21 cellular contexts compared by ENCODE assay signal in genomic region chr7:158130023-158130409, GRCh38.
DNase-seq lines count a peak whose midpoint lies in the region; ATAC-seq and TF ChIP-seq lines count a peak whose summit lies in the region.
"Had no signal": no experiment of that assay in that cellular context is flagged by ENCODE, and none has a peak within 500 bp of the region (broad histone marks: within the 10 kb centered on the region; RNA-seq: fewer than 3 reads in every experiment).

No MANE protein-coding gene starts in this region.

- no peak overlapping the region for H3K4me3 Mint-ChIP-seq in endodermal cell
- no peak overlapping the region for H3K4me3 Mint-ChIP-seq in GM23338
- H3K4me3 Mint-ChIP-seq: CD14-positive monocyte; CD4-positive, alpha-beta T cell; CD8-positive, alpha-beta memory T cell; H9 had no signal

- peaks cover 16% of the 10 kb centered on the region for H3F3A ChIP-seq in GM23338 (replicated peaks; ENCODE audit: low read depth)

- H3K27me3 ChIP-seq in endodermal cell (ENCODE audit: control insufficient read depth, insufficient read depth, low read length, poor library complexity, severe bottlenecking) = no peaks in the 10 kb centered on the region
- no peaks in the 10 kb centered on the region for H3K27me3 ChIP-seq in right cardiac atrium (ENCODE audit: control insufficient read depth, insufficient read depth)
- no peaks in the 10 kb centered on the region for H3K27me3 ChIP-seq in GM23338 (ENCODE audit: insufficient read depth)
- H3K27me3 ChIP-seq: BE2C; BLaER1 treated with 17β-estradiol and CSF1 and Interleukin-3, amounts not matched to agents 10 nM and 100 nM had no signal

- peaks cover 83% of the 10 kb centered on the region for H3K9me3 ChIP-seq in endodermal cell (ENCODE audit: control insufficient read depth, low read length)
- H3K9me3 ChIP-seq in right cardiac atrium (ENCODE audit: control insufficient read depth, low read length) = no peaks in the 10 kb centered on the region
- H3K9me3 ChIP-seq: BE2C had no signal

- no peaks in the 10 kb centered on the region for H3K36me3 Mint-ChIP-seq in endodermal cell (ENCODE audit: low read depth)
- peaks cover 18% of the 10 kb centered on the region for H3K36me3 Mint-ChIP-seq in GM23338 (ENCODE audit: low read depth)
- H3K36me3 Mint-ChIP-seq: CD14-positive monocyte; CD8-positive, alpha-beta memory T cell had no signal

- ATAC-seq in right cardiac atrium (no peak), GM23338 (no peak)
- ATAC-seq: GM12878, HCT116 had no signal

- intact Hi-C loops in right cardiac atrium (cut with DNase I) = no loop called here

- no peaks in the 10 kb centered on the region for H3K79me2 ChIP-seq in GM23338 (replicated peaks; ENCODE audit: insufficient read depth)

- no peak overlapping the region for H3K9ac ChIP-seq in endodermal cell (ENCODE audit: extremely low read depth, low read length, poor library complexity, severe bottlenecking)
- H3K9ac ChIP-seq: BLaER1 treated with 17β-estradiol and CSF1 and Interleukin-3, amounts not matched to agents 10 nM and 100 nM; GM23248 had no signal

- H3K27me3 Mint-ChIP-seq in endodermal cell (ENCODE audit: insufficient read depth) (no peaks in the 10 kb centered on the region), GM23338 (ENCODE audit: insufficient read depth, low read depth, poor library complexity) (peaks cover 2% of the 10 kb centered on the region)
- H3K27me3 Mint-ChIP-seq: CD4-positive, alpha-beta T cell; CD8-positive, alpha-beta memory T cell had no signal

- H3K4me1 Mint-ChIP-seq in endodermal cell (no peaks in the 10 kb centered on the region), GM23338 (no peaks in the 10 kb centered on the region)
- H3K4me1 Mint-ChIP-seq: CD14-positive monocyte; CD8-positive, alpha-beta memory T cell; H9 had no signal

- no peak overlapping the region for H3K4me2 ChIP-seq in GM23338
- H3K4me2 ChIP-seq: BLaER1 treated with 17β-estradiol and CSF1 and Interleukin-3, amounts not matched to agents 10 nM and 100 nM had no signal

- TF ChIP-seq CTCF in endodermal cell (conservative IDR thresholded peaks at IDR 0.05) (no peak), GM23338 (conservative IDR thresholded peaks at IDR 0.05; ENCODE audit: low read depth in 2 of 2) (no peak)

- H3K27ac Mint-ChIP-seq in endodermal cell (no peak overlapping the region), GM23338 (no peak overlapping the region)
- H3K27ac Mint-ChIP-seq: CD14-positive monocyte; CD4-positive, alpha-beta T cell; CD8-positive, alpha-beta memory T cell; H9 had no signal

- DNase-seq in Ammon's horn (ENCODE audit: low spot score) (peak; percentile 11), endodermal cell (no peak), mesenteric fat pad (ENCODE audit: low spot score) (peak; percentile 45), superior temporal gyrus (ENCODE audit: extremely low spot score) (peak; percentile 19), right cardiac atrium (no peak), NCI-H2081 (lab: John Stamatoyannopoulos, UW) (no peak), GM23338 (ENCODE audit: low spot score) (no peak)
- DNase-seq: BE2C; CD4-positive, alpha-beta T cell; DMS 273 treated with DMSO at 0.1 percent for 48 hours; DMS79; EL; GDM1; GM23248; H9 had no signal

- H3K9me3 Mint-ChIP-seq in endodermal cell = peaks cover 9% of the 10 kb centered on the region
- peaks cover 27% of the 10 kb centered on the region for H3K9me3 Mint-ChIP-seq in GM23338
- H3K9me3 Mint-ChIP-seq: CD4-positive, alpha-beta T cell had no signal

- H4K20me1 ChIP-seq in GM23338 (replicated peaks; ENCODE audit: insufficient read depth) = no peaks in the 10 kb centered on the region
- H4K20me1 ChIP-seq: BLaER1 treated with 17β-estradiol and CSF1 and Interleukin-3, amounts not matched to agents 10 nM and 100 nM had no signal

- H3K4me3 ChIP-seq in endodermal cell (ENCODE audit: low read length) (peak overlapping the region; percentile 71), right cardiac atrium (ENCODE audit: low read length) (no peak overlapping the region), GM23338 (no peak overlapping the region)
- H3K4me3 ChIP-seq: BLaER1 treated with 17β-estradiol and CSF1 and Interleukin-3, amounts not matched to agents 10 nM and 100 nM; GM12878; GM23248 had no signal

- H2AFZ ChIP-seq in GM23338 = no peak overlapping the region
- H2AFZ ChIP-seq: GM23248 had no signal

- H3K27ac ChIP-seq in endodermal cell (ENCODE audit: low read depth, low read length) (no peak overlapping the region), right cardiac atrium (ENCODE audit: low read length) (no peak overlapping the region), GM23338 (ENCODE audit: low read depth) (no peak overlapping the region)
- H3K27ac ChIP-seq: 22Rv1; BLaER1 treated with 17β-estradiol and CSF1 and Interleukin-3, amounts not matched to agents 10 nM and 100 nM; GM23248 had no signal

- H3K9me2 ChIP-seq in GM23338 (ENCODE audit: insufficient read depth) = no peaks in the 10 kb centered on the region

- H3K4me1 ChIP-seq in endodermal cell (ENCODE audit: control insufficient read depth, insufficient read depth, low read length) (no peaks in the 10 kb centered on the region), right cardiac atrium (ENCODE audit: control insufficient read depth, insufficient read depth, low read length) (no peaks in the 10 kb centered on the region), GM23338 (ENCODE audit: insufficient read depth) (no peaks in the 10 kb centered on the region)
- H3K4me1 ChIP-seq: BE2C had no signal

- H3K36me3 ChIP-seq in endodermal cell (ENCODE audit: control insufficient read depth, insufficient read depth, low read length) (no peaks in the 10 kb centered on the region), GM23338 (ENCODE audit: insufficient read depth) (peaks cover 4% of the 10 kb centered on the region; the same call in 1 of the 2 replicates)
- H3K36me3 ChIP-seq: BE2C; BLaER1 treated with 17β-estradiol and CSF1 and Interleukin-3, amounts not matched to agents 10 nM and 100 nM had no signal

- WGBS in endodermal cell (ENCODE audit: insufficient coverage in 1 of 2, insufficient read length in 1 of 2), 2 experiments = 89 to 91% methylated on average over 6 to 10 of the region's 10 CpGs
- 97% methylated on average over 10 of the region's 10 CpGs for WGBS in right cardiac atrium

TF ChIP-seq in GM23338, 12 proteins besides CTCF, POLR2A, EP300 and RAD21 (continues in another document):
- TF ChIP-seq REST (IDR thresholded peaks at IDR 0.05; ENCODE audit: unreplicated experiment) = no peak
- TF ChIP-seq ZNF331 (CRISPR knock-in tag; IDR thresholded peaks at IDR 0.05; ENCODE audit: low read depth) = no peak
- no peak for TF ChIP-seq POLR2AphosphoS5 (IDR thresholded peaks at IDR 0.05; ENCODE audit: low read depth)
- TF ChIP-seq EZH2phosphoT487 (IDR thresholded peaks at IDR 0.05; ENCODE audit: unreplicated experiment) = no peak
- no peak for TF ChIP-seq CREB1 (CRISPR knock-in tag; IDR thresholded peaks at IDR 0.05; ENCODE audit: low read depth)
- no peak for TF ChIP-seq NANOG (IDR thresholded peaks at IDR 0.05; ENCODE audit: borderline replicate concordance)
- TF ChIP-seq, protein P1, sequence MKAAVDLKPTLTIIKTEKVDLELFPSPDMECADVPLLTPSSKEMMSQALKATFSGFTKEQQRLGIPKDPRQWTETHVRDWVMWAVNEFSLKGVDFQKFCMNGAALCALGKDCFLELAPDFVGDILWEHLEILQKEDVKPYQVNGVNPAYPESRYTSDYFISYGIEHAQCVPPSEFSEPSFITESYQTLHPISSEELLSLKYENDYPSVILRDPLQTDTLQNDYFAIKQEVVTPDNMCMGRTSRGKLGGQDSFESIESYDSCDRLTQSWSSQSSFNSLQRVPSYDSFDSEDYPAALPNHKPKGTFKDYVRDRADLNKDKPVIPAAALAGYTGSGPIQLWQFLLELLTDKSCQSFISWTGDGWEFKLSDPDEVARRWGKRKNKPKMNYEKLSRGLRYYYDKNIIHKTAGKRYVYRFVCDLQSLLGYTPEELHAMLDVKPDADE (IDR thresholded peaks at IDR 0.05) = no peak
- no peak for TF ChIP-seq JUNB (IDR thresholded peaks at IDR 0.05; ENCODE audit: unreplicated experiment)

Comparison
In these comparisons a context has a peak if more than half of its experiments do, and no peak if none do; other contexts are left out.
1. DNase-seq: peak in Ammon's horn (single experiment), mesenteric fat pad (single experiment) and superior temporal gyrus (single experiment); none in endodermal cell (single experiment), right cardiac atrium (0 of 3), NCI-H2081 (0 of 2) and GM23338 (single experiment).